In genomic region chr7:112779667-112780066, GRCh38 we compare ENCODE assay signal across 21 cellular contexts. TPM values are rescaled to one million over a fixed set of nuclear protein-coding genes. Genes with fewer than 3 reads are reported as not detected.
DNase-seq lines count a peak whose midpoint lies in the region; ATAC-seq, FAIRE-seq and TF ChIP-seq lines count a peak whose summit lies in the region.
"Had no signal": no experiment of that assay in that cellular context is flagged by ENCODE, and none has a peak within 500 bp of the region (broad histone marks: within the 10 kb centered on the region; RNA-seq: fewer than 3 reads in every experiment).

No MANE protein-coding gene starts in this region.

- H3K4me3 ChIP-seq in A549, result no peak overlapping the region
- H3K4me3 ChIP-seq in fibroblast of villous mesenchyme (ENCODE audit: low read depth, low read length), result no peak overlapping the region
- H3K4me3 ChIP-seq in right atrium auricular region, result no peak overlapping the region
- H3K4me3 ChIP-seq in adrenal gland, result no peak overlapping the region
- H3K4me3 ChIP-seq: BLaER1, SJSA1 had no signal

- peak overlapping the region; percentile 42 for H3K27ac Mint-ChIP-seq in HFFc6
- peak overlapping the region; percentile 32 for H3K27ac Mint-ChIP-seq in dendritic cell treated with granulocyte-macrophage colony-stimulating factor and Interleukin-4, amounts not matched to agents 40 ng/mL and 50 ng/mL, for 4 days
- no peak overlapping the region for H3K27ac Mint-ChIP-seq in activated CD8-positive, alpha-beta memory T cell treated with anti-CD3 and anti-CD28 coated beads, Interleukin-2, amount 10 ng/mL, durations not matched to agents 7 days and 5 days
- H3K27ac Mint-ChIP-seq: CD4-positive, CD25-positive, alpha-beta regulatory T cell had no signal

- peaks cover 7% of the 10 kb centered on the region; the same call in 1 of the 3 replicates for H3K4me1 ChIP-seq in A549
- H3K4me1 ChIP-seq in right atrium auricular region, result peaks cover 0 to 8% of the 10 kb centered on the region in 2 donors
- no peaks in the 10 kb centered on the region for H3K4me1 ChIP-seq in adrenal gland (replicated peaks in 1 of 2)
- H3K4me1 ChIP-seq: BLaER1 had no signal

- 66% methylated on average over 4 of the region's 4 CpGs for WGBS in A549 (ENCODE audit: missing lambda C conversion rate)
- 71 to 94% (median 81%) methylated on average over 4 of the region's 4 CpGs for WGBS in adrenal gland, 4 donors

- H3K4me2 ChIP-seq in A549, result no peak overlapping the region
- H3K4me2 ChIP-seq: BLaER1 had no signal

- no peak for FAIRE-seq in A549 (lab: Jason Lieb, UNC)
- FAIRE-seq: GM19239, HTR-8/SVneo had no signal

- H3K4me1 Mint-ChIP-seq in HFFc6 (ENCODE audit: low read depth), result peaks cover 44% of the 10 kb centered on the region
- peaks cover 29% of the 10 kb centered on the region for H3K4me1 Mint-ChIP-seq in dendritic cell treated with granulocyte-macrophage colony-stimulating factor and Interleukin-4, amounts not matched to agents 40 ng/mL and 50 ng/mL, for 4 days (ENCODE audit: low read depth)
- H3K4me1 Mint-ChIP-seq in activated CD8-positive, alpha-beta memory T cell treated with anti-CD3 and anti-CD28 coated beads, Interleukin-2, amount 10 ng/mL, durations not matched to agents 7 days and 5 days, result peaks cover 30% of the 10 kb centered on the region

- TF ChIP-seq RAD21 in A549 (conservative IDR thresholded peaks at IDR 0.05 in 1 of 2, IDR thresholded peaks at IDR 0.05 in 1 of 2), result no peak

- H3K9me3 ChIP-seq in A549 (no peaks in the 10 kb centered on the region), right atrium auricular region (no peaks in the 10 kb centered on the region), adrenal gland (replicated peaks in 1 of 3) (no peaks in the 10 kb centered on the region)
- H3K9me3 ChIP-seq: BLaER1, SJSA1 had no signal

- DNase-seq in A549 (ENCODE audit: low read depth in 1 of 2, low spot score in 1 of 2) (no peak), HFFc6 (peak; percentile 8), fibroblast of villous mesenchyme (ENCODE audit: low read depth) (peak; percentile 16), right atrium auricular region (ENCODE audit: low spot score) (no peak), adrenal gland (no peak)
- no peak for DNase-seq in activated CD8-positive, alpha-beta memory T cell treated with anti-CD3 and anti-CD28 coated beads, Interleukin-2, amount 10 ng/mL, durations not matched to agents 7 days and 5 days
- DNase-seq: 8988T; CD4-positive, CD25-positive, alpha-beta regulatory T cell; KBM-7; NCI-H1105 treated with DMSO at 0.1 percent for 48 hours; NCI-H146; NCI-H2029 treated with DMSO at 0.1 percent for 48 hours; NCI-H526 treated with DMSO at 0.1 percent for 48 hours; Right ventricle myocardium superior; RPMI8226 had no signal

- H3K9me3 Mint-ChIP-seq in HFFc6, result no peaks in the 10 kb centered on the region
- H3K9me3 Mint-ChIP-seq in dendritic cell treated with granulocyte-macrophage colony-stimulating factor and Interleukin-4, amounts not matched to agents 40 ng/mL and 50 ng/mL, for 4 days, result no peaks in the 10 kb centered on the region
- no peaks in the 10 kb centered on the region for H3K9me3 Mint-ChIP-seq in activated CD8-positive, alpha-beta memory T cell treated with anti-CD3 and anti-CD28 coated beads, Interleukin-2, amount 10 ng/mL, durations not matched to agents 7 days and 5 days (ENCODE audit: low read depth)
- H3K9me3 Mint-ChIP-seq: CD4-positive, CD25-positive, alpha-beta regulatory T cell had no signal

- no peaks in the 10 kb centered on the region for H3K27me3 Mint-ChIP-seq in HFFc6 (ENCODE audit: insufficient read depth)
- no peaks in the 10 kb centered on the region for H3K27me3 Mint-ChIP-seq in dendritic cell treated with granulocyte-macrophage colony-stimulating factor and Interleukin-4, amounts not matched to agents 40 ng/mL and 50 ng/mL, for 4 days
- H3K27me3 Mint-ChIP-seq in activated CD8-positive, alpha-beta memory T cell treated with anti-CD3 and anti-CD28 coated beads, Interleukin-2, amount 10 ng/mL, durations not matched to agents 7 days and 5 days, result no peaks in the 10 kb centered on the region
- H3K27me3 Mint-ChIP-seq: CD4-positive, CD25-positive, alpha-beta regulatory T cell had no signal

- POLR2A ChIA-PET in A549 (lab: Yijun Ruan, JAX), result interaction anchor here (0.6 to 3.3 kb wide), 2 partner anchors 11 to 160 kb away, joined by 3 to 16 read pairs; partner anchors contain the start of gene TMEM168

- H3K27ac ChIP-seq in A549, result no peak overlapping the region
- H3K27ac ChIP-seq in right atrium auricular region, result no peak overlapping the region
- H3K27ac ChIP-seq in adrenal gland, result no peak overlapping the region
- H3K27ac ChIP-seq: BLaER1, SJSA1 had no signal

- H3K36me3 ChIP-seq in right atrium auricular region (peaks cover 8% of the 10 kb centered on the region), adrenal gland (replicated peaks in 1 of 2) (no peaks in the 10 kb centered on the region)

- TF ChIP-seq CTCF in A549 (IDR thresholded peaks at IDR 0.05) (no peak), HFFc6 (IDR thresholded peaks at IDR 0.05) (no peak), fibroblast of villous mesenchyme (IDR thresholded peaks at IDR 0.05; ENCODE audit: insufficient read depth, low read depth, low read length) (no peak), right atrium auricular region (IDR thresholded peaks at IDR 0.05) (no peak), adrenal gland (IDR thresholded peaks at IDR 0.05) (no peak)

- ATAC-seq in A549 (no peak), HG03354 (IDR thresholded peaks at IDR 0.05; ENCODE audit: poor library complexity, severe bottlenecking, unreplicated experiment) (no peak)
- no peak for ATAC-seq in activated CD8-positive, alpha-beta memory T cell treated with anti-CD3 and anti-CD28 coated beads, Interleukin-2, amount 10 ng/mL, durations not matched to agents 7 days and 5 days

- peaks cover 35% of the 10 kb centered on the region for H3K36me3 Mint-ChIP-seq in HFFc6 (ENCODE audit: low read depth)
- H3K36me3 Mint-ChIP-seq in dendritic cell treated with granulocyte-macrophage colony-stimulating factor and Interleukin-4, amounts not matched to agents 40 ng/mL and 50 ng/mL, for 4 days (ENCODE audit: low read depth), result peaks cover 38% of the 10 kb centered on the region
- peaks cover 46% of the 10 kb centered on the region for H3K36me3 Mint-ChIP-seq in activated CD8-positive, alpha-beta memory T cell treated with anti-CD3 and anti-CD28 coated beads, Interleukin-2, amount 10 ng/mL, durations not matched to agents 7 days and 5 days

- intact Hi-C loops in dendritic cell treated with granulocyte-macrophage colony-stimulating factor and Interleukin-4, amounts not matched to agents 40 ng/mL and 50 ng/mL, for 4 days (cut with micrococcal nuclease), result loop anchor here (10.0 kb wide), 2 partner anchors 325 to 335 kb away; partner anchors contain the start of genes IFRD1 and SMIM30
- intact Hi-C loops in adrenal gland (cut with DNase I), result no loop called here

- CTCF ChIA-PET in A549 (lab: Yijun Ruan, JAX), result no interaction called here
- CTCF ChIA-PET in activated CD8-positive, alpha-beta memory T cell treated with anti-CD3 and anti-CD28 coated beads, Interleukin-2, amount 10 ng/mL, durations not matched to agents 7 days and 5 days (lab: Charles Lee), result interaction anchor here (1.4 kb wide), 1 partner anchor 10 kb away, joined by 6 read pairs; the partner anchor contains the start of gene TMEM168

- TF ChIP-seq POLR2A in A549 (IDR thresholded peaks at IDR 0.05; ENCODE audit: low read length) (no peak), adrenal gland (IDR thresholded peaks at IDR 0.05) (no peak)

- TF ChIP-seq EP300 in A549 (IDR thresholded peaks at IDR 0.05), result no peak

- H3K27me3 ChIP-seq in right atrium auricular region (no peaks in the 10 kb centered on the region), adrenal gland (no peaks in the 10 kb centered on the region)
- H3K27me3 ChIP-seq: BLaER1, SJSA1 had no signal

- peak overlapping the region; percentile 21 for H3K4me3 Mint-ChIP-seq in HFFc6
- no peak overlapping the region for H3K4me3 Mint-ChIP-seq in dendritic cell treated with granulocyte-macrophage colony-stimulating factor and Interleukin-4, amounts not matched to agents 40 ng/mL and 50 ng/mL, for 4 days
- no peak overlapping the region for H3K4me3 Mint-ChIP-seq in activated CD8-positive, alpha-beta memory T cell treated with anti-CD3 and anti-CD28 coated beads, Interleukin-2, amount 10 ng/mL, durations not matched to agents 7 days and 5 days
- H3K4me3 Mint-ChIP-seq: CD4-positive, CD25-positive, alpha-beta regulatory T cell had no signal

TF ChIP-seq in A549, 52 proteins besides CTCF, POLR2A, EP300 and RAD21:
- TF ChIP-seq ZC3H11A (IDR thresholded peaks at IDR 0.05) (no peak), FOSL2 (IDR thresholded peaks at IDR 0.05) (no peak), FOSL2 (CRISPR knock-in tag; IDR thresholded peaks at IDR 0.05) (peak; percentile 41; the same call in 1 of the 2 replicates)

RNA-seq across cellular contexts. Expression of gene TMEM168, which starts 10.5 kb away (rescaled TPM):
- polyA plus RNA-seq in A549 (2011; rRNA removed), result 40.0 and 41.8 TPM in 2 replicates
- polyA plus RNA-seq in A549 (2012; cell fraction: cytosol; rRNA removed), result 9.7 and 10.2 TPM in 2 replicates
- 8.4 and 14.1 TPM in 2 replicates for polyA plus RNA-seq in A549 (2012; cell fraction: nucleus; rRNA removed)
- polyA plus RNA-seq in A549 (2017; fragmentation: RNase III; extraction: RNeasy Plus Mini Kit Qiagen cat#74134 plus additional on column Dnase treatment), result 11.4 to 11.7 TPM (median 11.7 TPM) in 3 replicates
- polyA minus RNA-seq in A549 (2011; rRNA and poly(A)+ RNA removed), result 27.8 and 31.1 TPM in 2 replicates
- total RNA-seq in HFFc6 (2021; fragmentation: NEBNext Ultra II Directional; extraction: Animal tissue kit (Norgen Biotek cat#: 25700)), result 10 to 100 TPM; 15.4 to 19.3 (median 18.0) TPM
- total RNA-seq in fibroblast of villous mesenchyme, result 14.5 and 21.2 TPM in 2 replicates
- total RNA-seq in right atrium auricular region, result 10 to 100 TPM; 15.1 to 16.8 TPM
- 10 to 100 TPM; 11.8 to 29.7 (median 22.8) TPM for total RNA-seq in adrenal gland
- 10 to 100 TPM in 1 of 3 donors, 1 to 10 TPM in 2; 5.1 to 21.1 (median 9.0) TPM for polyA plus RNA-seq in adrenal gland
- total RNA-seq in activated CD8-positive, alpha-beta memory T cell treated with anti-CD3 and anti-CD28 coated beads, Interleukin-2, amount 10 ng/mL, durations not matched to agents 7 days and 5 days, result 10 to 100 TPM; 14.8 to 18.0 TPM

Comparison
In these comparisons a context has a peak if more than half of its experiments do, and no peak if none do; other contexts are left out.
1. DNase-seq: peak in HFFc6 (single experiment) and fibroblast of villous mesenchyme (single experiment); none in A549 (0 of 2), right atrium auricular region (single experiment), adrenal gland (0 of 7) and activated CD8-positive, alpha-beta memory T cell treated with anti-CD3 and anti-CD28 coated beads, Interleukin-2, amount 10 ng/mL, durations not matched to agents 7 days and 5 days (single experiment).